Comparison of ENCODE assay signal across 9 cellular contexts in the genomic region with DNA sequence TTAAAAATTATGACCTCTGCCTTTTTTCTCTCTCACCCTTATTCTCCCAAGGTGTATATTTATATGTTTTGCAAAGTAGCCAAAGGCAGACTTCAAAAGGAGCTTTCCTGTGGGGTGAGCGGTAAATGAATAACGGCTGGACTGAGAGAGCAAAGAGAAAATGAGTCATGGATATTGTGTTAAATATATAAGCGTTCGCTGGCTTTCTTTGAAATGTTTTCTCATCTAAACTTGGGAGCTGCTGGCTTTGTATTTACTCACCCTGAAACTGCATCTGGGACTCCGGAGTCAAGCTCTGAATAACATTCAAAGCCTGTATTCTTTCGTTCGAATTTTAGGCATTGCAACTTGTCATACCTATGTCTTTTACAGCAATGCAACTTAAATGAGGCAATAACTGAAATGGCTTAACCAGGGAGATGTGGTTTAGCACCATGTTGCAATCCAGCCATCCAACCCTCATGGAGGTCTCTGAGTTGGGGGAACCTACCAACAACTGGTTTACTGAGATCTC. TPM values are rescaled to one million over a fixed set of nuclear protein-coding genes. Genes with fewer than 3 reads are reported as not detected.
DNase-seq lines count a peak whose midpoint lies in the region; ATAC-seq, FAIRE-seq and TF ChIP-seq lines count a peak whose summit lies in the region.
"Had no signal": no experiment of that assay in that cellular context is flagged by ENCODE, and none has a peak within 500 bp of the region (broad histone marks: within the 10 kb centered on the region; RNA-seq: fewer than 3 reads in every experiment).

No MANE protein-coding gene starts in this region.

- H3K27me3 ChIP-seq in smooth muscle cell (ENCODE audit: low read depth), result no peaks in the 10 kb centered on the region
- no peaks in the 10 kb centered on the region for H3K27me3 ChIP-seq in naive thymus-derived CD4-positive, alpha-beta T cell (ENCODE audit: control insufficient read depth in 2 of 2, insufficient read depth in 2 of 2, low read length in 2 of 2)

- peaks cover 6% of the 10 kb centered on the region for H4K20me1 ChIP-seq in smooth muscle cell (ENCODE audit: low read depth)

- H3K4me1 Mint-ChIP-seq in naive thymus-derived CD4-positive, alpha-beta T cell, result peaks cover 13 to 76% (median 31%) of the 10 kb centered on the region in 7 donors

- H3K4me1 ChIP-seq in smooth muscle cell (ENCODE audit: low read depth), result peaks cover 37% of the 10 kb centered on the region
- H3K4me1 ChIP-seq in naive thymus-derived CD4-positive, alpha-beta T cell (ENCODE audit: control insufficient read depth in 2 of 2, insufficient read depth in 2 of 2, low read length in 2 of 2), result peaks cover 12 to 43% of the 10 kb centered on the region in 2 donors

- POLR2A ChIA-PET in naive thymus-derived CD4-positive, alpha-beta T cell (lab: Charles Lee), result interaction anchor here (0.6 kb wide), 1 partner anchor 22 kb away, joined by 3 read pairs; no protein-coding TSS in a partner anchor

- no peaks in the 10 kb centered on the region for H3K9me3 ChIP-seq in smooth muscle cell (replicated peaks; ENCODE audit: low read depth)
- H3K9me3 ChIP-seq in naive thymus-derived CD4-positive, alpha-beta T cell (ENCODE audit: control insufficient read depth in 2 of 3, low read length in 3 of 3), result no peaks in the 10 kb centered on the region

- H3K36me3 ChIP-seq in smooth muscle cell (ENCODE audit: low read depth), result no peaks in the 10 kb centered on the region
- H3K36me3 ChIP-seq in naive thymus-derived CD4-positive, alpha-beta T cell (ENCODE audit: control insufficient read depth in 2 of 3, insufficient read depth in 3 of 3, low read length in 3 of 3), result no peaks in the 10 kb centered on the region

- ATAC-seq in naive thymus-derived CD4-positive, alpha-beta T cell, result no peak

- 20% methylated on average over 7 of the region's 7 CpGs for WGBS in smooth muscle cell (ENCODE audit: low lambda C conversion rate)

- H3F3A ChIP-seq in smooth muscle cell (ENCODE audit: low read depth), result peaks cover 50% of the 10 kb centered on the region

- no peak overlapping the region for H3K4me3 ChIP-seq in smooth muscle cell
- no peak overlapping the region for H3K4me3 ChIP-seq in naive thymus-derived CD4-positive, alpha-beta T cell (ENCODE audit: low read length)

- peak; percentile 89 for FAIRE-seq in RCC 7860 (lab: Jason Lieb, UNC)

- peak overlapping the region; percentile 36 for H3K9ac ChIP-seq in smooth muscle cell (ENCODE audit: low read depth)

- peaks cover 0 to 28% (median 5%) of the 10 kb centered on the region in 5 donors for H3K36me3 Mint-ChIP-seq in naive thymus-derived CD4-positive, alpha-beta T cell

- intact Hi-C loops in naive thymus-derived CD4-positive, alpha-beta T cell (cut with micrococcal nuclease), result no loop called here

- H3K4me2 ChIP-seq in smooth muscle cell, result peak overlapping the region; percentile 72

- no peaks in the 10 kb centered on the region for H3K27me3 Mint-ChIP-seq in naive thymus-derived CD4-positive, alpha-beta T cell

- peaks cover 51% of the 10 kb centered on the region for H3K79me2 ChIP-seq in smooth muscle cell (ENCODE audit: low read depth)

- H3K4me3 Mint-ChIP-seq in naive thymus-derived CD4-positive, alpha-beta T cell, result peak overlapping the region in 1 of 10 donors; percentile 68

- no peak overlapping the region for H2AFZ ChIP-seq in smooth muscle cell (ENCODE audit: low read depth)

- TF ChIP-seq CTCF in smooth muscle cell (IDR thresholded peaks at IDR 0.05; ENCODE audit: borderline replicate concordance, insufficient read depth, poor library complexity, severe bottlenecking), result no peak

- DNase-seq in NK-92 treated with Interleukin-12 subunit alpha and Interleukin-12 subunit beta, amount 100 ng/mL, for 24 hours (lab: John Stamatoyannopoulos, UW), result peak; percentile 58
- DNase-seq in NK-92 (lab: John Stamatoyannopoulos, UW; ENCODE audit: unreplicated experiment), result no peak
- peak; percentile 66 for DNase-seq in RCC 7860 (ENCODE audit: low spot score)
- peak; percentile 26 for DNase-seq in dedifferentiated amniotic fluid mesenchymal stem cell (ENCODE audit: extremely low spot score)
- no peak for DNase-seq in smooth muscle cell (lab: John Stamatoyannopoulos, UW; ENCODE audit: unreplicated experiment)
- DNase-seq in naive thymus-derived CD4-positive, alpha-beta T cell, result no peak
- no peak for DNase-seq in DMS153 (lab: John Stamatoyannopoulos, UW)
- DNase-seq in central memory CD4-positive, alpha-beta T cell, result no peak

- H3K9me3 Mint-ChIP-seq in naive thymus-derived CD4-positive, alpha-beta T cell, result no peaks in the 10 kb centered on the region

- peak overlapping the region in 1 of 9 donors; percentile 78 for H3K27ac Mint-ChIP-seq in naive thymus-derived CD4-positive, alpha-beta T cell

- peak overlapping the region; percentile 96 for H3K27ac ChIP-seq in smooth muscle cell (ENCODE audit: low read depth)
- no peak overlapping the region for H3K27ac ChIP-seq in naive thymus-derived CD4-positive, alpha-beta T cell (ENCODE audit: low read depth, low read length)
- H3K27ac ChIP-seq: 22Rv1 had no signal

- CTCF ChIA-PET in naive thymus-derived CD4-positive, alpha-beta T cell (lab: Charles Lee), result no interaction called here

RNA-seq across cellular contexts. Expression of a gene that starts 32.0 kb away (rescaled TPM):
- total RNA-seq in smooth muscle cell, result 40.6 and 45.8 TPM in 2 replicates
- 17.9 and 22.8 TPM in 2 replicates for polyA plus RNA-seq in smooth muscle cell
- 10 to 100 TPM; 32.2 to 82.7 (median 47.4) TPM for total RNA-seq in naive thymus-derived CD4-positive, alpha-beta T cell
- 1 to 10 TPM; 1.5 to 3.0 TPM for polyA plus RNA-seq in naive thymus-derived CD4-positive, alpha-beta T cell

Comparison
In these comparisons a context has a peak if more than half of its experiments do, and no peak if none do; other contexts are left out.
1. DNase-seq: peak in NK-92 treated with Interleukin-12 subunit alpha and Interleukin-12 subunit beta, amount 100 ng/mL, for 24 hours (single experiment), RCC 7860 (single experiment) and dedifferentiated amniotic fluid mesenchymal stem cell (single experiment); none in NK-92 (single experiment), smooth muscle cell (single experiment), naive thymus-derived CD4-positive, alpha-beta T cell (0 of 9), DMS153 (single experiment) and central memory CD4-positive, alpha-beta T cell (single experiment).